ENCODE assay signal across 1 cellular context in the genomic region with DNA sequence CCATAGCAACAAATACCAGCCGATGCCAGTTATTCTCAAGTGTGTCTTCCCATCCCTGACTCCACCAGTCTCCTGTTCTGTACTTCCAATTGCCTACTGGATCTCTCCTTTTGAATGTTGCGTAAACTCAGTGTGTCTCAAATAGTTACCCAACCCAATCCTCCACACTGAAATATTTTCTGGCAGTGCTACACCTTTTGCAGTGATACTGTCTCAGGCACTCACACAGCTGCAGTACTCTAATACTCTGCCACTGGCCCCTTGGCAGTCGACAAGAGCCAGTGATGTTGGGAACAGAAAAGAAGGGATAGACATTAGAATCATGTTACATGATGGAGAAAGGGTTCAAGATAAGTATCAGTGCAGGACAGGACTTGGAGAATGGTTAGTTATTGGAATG.
TF ChIP-seq lines count a peak whose summit lies in the region.

No MANE protein-coding gene starts in this region.

TF ChIP-seq in HepG2, 621 proteins besides CTCF, POLR2A, EP300 and RAD21 (continued from another document):
- TF ChIP-seq ARID4A (CRISPR knock-in tag; IDR thresholded peaks at IDR 0.05; ENCODE audit: borderline replicate concordance) (no peak), CEBPB (IDR thresholded peaks at IDR 0.05; ENCODE audit: borderline replicate concordance, low read depth, low read length) (0 out of 2 replicates have a peak, but pooled peaks have one; percentile 21), MYC (CRISPR knock-in tag; IDR thresholded peaks at IDR 0.05; ENCODE audit: borderline replicate concordance) (no peak)
- TF ChIP-seq, protein P1, sequence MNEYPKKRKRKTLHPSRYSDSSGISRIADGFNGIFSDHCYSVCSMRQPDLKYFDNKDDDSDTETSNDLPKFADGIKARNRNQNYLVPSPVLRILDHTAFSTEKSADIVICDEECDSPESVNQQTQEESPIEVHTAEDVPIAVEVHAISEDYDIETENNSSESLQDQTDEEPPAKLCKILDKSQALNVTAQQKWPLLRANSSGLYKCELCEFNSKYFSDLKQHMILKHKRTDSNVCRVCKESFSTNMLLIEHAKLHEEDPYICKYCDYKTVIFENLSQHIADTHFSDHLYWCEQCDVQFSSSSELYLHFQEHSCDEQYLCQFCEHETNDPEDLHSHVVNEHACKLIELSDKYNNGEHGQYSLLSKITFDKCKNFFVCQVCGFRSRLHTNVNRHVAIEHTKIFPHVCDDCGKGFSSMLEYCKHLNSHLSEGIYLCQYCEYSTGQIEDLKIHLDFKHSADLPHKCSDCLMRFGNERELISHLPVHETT (CRISPR knock-in tag; conservative IDR thresholded peaks at IDR 0.05): no peak
